Comparison of ENCODE assay signal across 1 cellular context in the genomic region with DNA sequence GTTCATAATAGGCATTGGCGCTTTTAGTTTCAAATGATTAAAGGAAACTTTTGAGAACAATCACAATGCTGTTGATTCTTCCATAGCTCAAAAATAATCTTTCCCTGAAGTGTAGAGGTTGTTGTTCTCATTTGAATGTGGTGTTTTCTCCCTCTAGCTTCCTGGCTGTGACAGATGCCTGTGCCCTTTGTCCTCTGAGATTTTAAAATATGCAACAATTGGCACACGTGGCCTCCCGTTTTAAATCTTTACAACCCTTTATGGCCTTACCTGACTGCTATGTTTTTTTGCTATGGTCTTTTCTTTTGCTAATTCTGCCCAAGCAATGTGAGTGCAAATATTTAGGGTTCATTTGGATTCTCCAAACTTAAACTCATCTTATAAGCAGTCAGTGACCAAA.
TF ChIP-seq lines count a peak whose summit lies in the region.

No MANE protein-coding gene starts in this region.

TF ChIP-seq in WTC11, 78 proteins besides CTCF, POLR2A, EP300 and RAD21 (continued from another document):
- TF ChIP-seq, protein P1, sequence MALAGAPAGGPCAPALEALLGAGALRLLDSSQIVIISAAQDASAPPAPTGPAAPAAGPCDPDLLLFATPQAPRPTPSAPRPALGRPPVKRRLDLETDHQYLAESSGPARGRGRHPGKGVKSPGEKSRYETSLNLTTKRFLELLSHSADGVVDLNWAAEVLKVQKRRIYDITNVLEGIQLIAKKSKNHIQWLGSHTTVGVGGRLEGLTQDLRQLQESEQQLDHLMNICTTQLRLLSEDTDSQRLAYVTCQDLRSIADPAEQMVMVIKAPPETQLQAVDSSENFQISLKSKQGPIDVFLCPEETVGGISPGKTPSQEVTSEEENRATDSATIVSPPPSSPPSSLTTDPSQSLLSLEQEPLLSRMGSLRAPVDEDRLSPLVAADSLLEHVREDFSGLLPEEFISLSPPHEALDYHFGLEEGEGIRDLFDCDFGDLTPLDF (CRISPR knock-in tag; IDR thresholded peaks at IDR 0.05), result no peak
- TF ChIP-seq, protein P2, sequence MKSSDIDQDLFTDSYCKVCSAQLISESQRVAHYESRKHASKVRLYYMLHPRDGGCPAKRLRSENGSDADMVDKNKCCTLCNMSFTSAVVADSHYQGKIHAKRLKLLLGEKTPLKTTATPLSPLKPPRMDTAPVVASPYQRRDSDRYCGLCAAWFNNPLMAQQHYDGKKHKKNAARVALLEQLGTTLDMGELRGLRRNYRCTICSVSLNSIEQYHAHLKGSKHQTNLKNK (CRISPR knock-in tag; IDR thresholded peaks at IDR 0.05), result no peak
- TF ChIP-seq FOXP1 (CRISPR knock-in tag; IDR thresholded peaks at IDR 0.05; ENCODE audit: borderline replicate concordance) (no peak), RELA (CRISPR knock-in tag; IDR thresholded peaks at IDR 0.05; ENCODE audit: borderline replicate concordance) (no peak), ATF1 (CRISPR knock-in tag; IDR thresholded peaks at IDR 0.05) (no peak)
- TF ChIP-seq, protein P3, sequence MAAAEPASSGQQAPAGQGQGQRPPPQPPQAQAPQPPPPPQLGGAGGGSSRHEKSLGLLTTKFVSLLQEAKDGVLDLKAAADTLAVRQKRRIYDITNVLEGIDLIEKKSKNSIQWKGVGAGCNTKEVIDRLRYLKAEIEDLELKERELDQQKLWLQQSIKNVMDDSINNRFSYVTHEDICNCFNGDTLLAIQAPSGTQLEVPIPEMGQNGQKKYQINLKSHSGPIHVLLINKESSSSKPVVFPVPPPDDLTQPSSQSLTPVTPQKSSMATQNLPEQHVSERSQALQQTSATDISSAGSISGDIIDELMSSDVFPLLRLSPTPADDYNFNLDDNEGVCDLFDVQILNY (CRISPR knock-in tag; IDR thresholded peaks at IDR 0.05), result no peak
- TF ChIP-seq, protein P4, sequence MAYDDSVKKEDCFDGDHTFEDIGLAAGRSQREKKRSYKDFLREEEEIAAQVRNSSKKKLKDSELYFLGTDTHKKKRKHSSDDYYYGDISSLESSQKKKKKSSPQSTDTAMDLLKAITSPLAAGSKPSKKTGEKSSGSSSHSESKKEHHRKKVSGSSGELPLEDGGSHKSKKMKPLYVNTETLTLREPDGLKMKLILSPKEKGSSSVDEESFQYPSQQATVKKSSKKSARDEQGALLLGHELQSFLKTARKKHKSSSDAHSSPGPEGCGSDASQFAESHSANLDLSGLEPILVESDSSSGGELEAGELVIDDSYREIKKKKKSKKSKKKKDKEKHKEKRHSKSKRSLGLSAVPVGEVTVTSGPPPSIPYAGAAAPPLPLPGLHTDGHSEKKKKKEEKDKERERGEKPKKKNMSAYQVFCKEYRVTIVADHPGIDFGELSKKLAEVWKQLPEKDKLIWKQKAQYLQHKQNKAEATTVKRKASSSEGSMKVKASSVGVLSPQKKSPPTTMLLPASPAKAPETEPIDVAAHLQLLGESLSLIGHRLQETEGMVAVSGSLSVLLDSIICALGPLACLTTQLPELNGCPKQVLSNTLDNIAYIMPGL (CRISPR knock-in tag; IDR thresholded peaks at IDR 0.05), result no peak
- TF ChIP-seq, protein P5, sequence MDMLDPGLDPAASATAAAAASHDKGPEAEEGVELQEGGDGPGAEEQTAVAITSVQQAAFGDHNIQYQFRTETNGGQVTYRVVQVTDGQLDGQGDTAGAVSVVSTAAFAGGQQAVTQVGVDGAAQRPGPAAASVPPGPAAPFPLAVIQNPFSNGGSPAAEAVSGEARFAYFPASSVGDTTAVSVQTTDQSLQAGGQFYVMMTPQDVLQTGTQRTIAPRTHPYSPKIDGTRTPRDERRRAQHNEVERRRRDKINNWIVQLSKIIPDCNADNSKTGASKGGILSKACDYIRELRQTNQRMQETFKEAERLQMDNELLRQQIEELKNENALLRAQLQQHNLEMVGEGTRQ (CRISPR knock-in tag; IDR thresholded peaks at IDR 0.05), result no peak
